ENCODE assay signal across 1 cellular context in genomic region chr20:33709398-33709797, GRCh38.
TF ChIP-seq lines count a peak whose summit lies in the region.

No MANE protein-coding gene starts in this region.

TF ChIP-seq in K562, 482 proteins besides CTCF, POLR2A, EP300 and RAD21 (continued from another document and continues in another):
- TF ChIP-seq FOXP4 (CRISPR knock-in tag; IDR thresholded peaks at IDR 0.05; ENCODE audit: borderline replicate concordance): no peak
- TF ChIP-seq ILK (tag; IDR thresholded peaks at IDR 0.05; ENCODE audit: borderline replicate concordance, low read depth): no peak
- TF ChIP-seq ZNF274 (IDR thresholded peaks at IDR 0.05; ENCODE audit: borderline replicate concordance, low read depth, low read length): no peak
- TF ChIP-seq ZNF717 (CRISPR knock-in tag; IDR thresholded peaks at IDR 0.05): no peak
- TF ChIP-seq SMARCA4 (IDR thresholded peaks at IDR 0.05): peak; percentile 73
- no peak for TF ChIP-seq MIER1 (IDR thresholded peaks at IDR 0.05; ENCODE audit: low read depth)
- TF ChIP-seq RHOXF2B (CRISPR knock-in tag; conservative IDR thresholded peaks at IDR 0.05): no peak
- no peak for TF ChIP-seq CBX2 (IDR thresholded peaks at IDR 0.05; ENCODE audit: insufficient read depth, low read length, poor library complexity, severe bottlenecking)
- TF ChIP-seq NRF1 (conservative IDR thresholded peaks at IDR 0.05 in 1 of 2, IDR thresholded peaks at IDR 0.05 in 1 of 2): no peak
- no peak for TF ChIP-seq NR2C1 (IDR thresholded peaks at IDR 0.05)
- peak; percentile 41; the same call in 1 of the 2 replicates for TF ChIP-seq NR2C1 (tag; IDR thresholded peaks at IDR 0.05)
- TF ChIP-seq THAP12 (CRISPR knock-in tag; IDR thresholded peaks at IDR 0.05): no peak
- no peak for TF ChIP-seq XRCC5 (IDR thresholded peaks at IDR 0.05; ENCODE audit: low read depth, low read length)
- TF ChIP-seq IFI16 (CRISPR knock-in tag; IDR thresholded peaks at IDR 0.05): no peak
- TF ChIP-seq TCFL5 (CRISPR knock-in tag; conservative IDR thresholded peaks at IDR 0.05): no peak
- no peak for TF ChIP-seq ZNF589 (CRISPR knock-in tag; IDR thresholded peaks at IDR 0.05; ENCODE audit: low read depth)
- no peak for TF ChIP-seq MEIS2 (IDR thresholded peaks at IDR 0.05; ENCODE audit: partially characterized antibody)
- no peak for TF ChIP-seq ZNF561 (CRISPR knock-in tag; conservative IDR thresholded peaks at IDR 0.05)
- TF ChIP-seq CBFB (CRISPR knock-in tag; IDR thresholded peaks at IDR 0.05): no peak
- no peak for TF ChIP-seq RNF2 (IDR thresholded peaks at IDR 0.05)
- TF ChIP-seq POLR3G (IDR thresholded peaks at IDR 0.05; ENCODE audit: extremely low read depth, insufficient read length, insufficient replicate concordance): no peak
- no peak for TF ChIP-seq ZNF282 (CRISPR knock-in tag; IDR thresholded peaks at IDR 0.05)
- TF ChIP-seq NR2C2 (CRISPR knock-in tag; IDR thresholded peaks at IDR 0.05): no peak
- TF ChIP-seq NR2C2 (tag; IDR thresholded peaks at IDR 0.05): peak; percentile 26; the same call in 1 of the 2 replicates
- no peak for TF ChIP-seq NR0B1 (IDR thresholded peaks at IDR 0.05; ENCODE audit: partially characterized antibody)
- TF ChIP-seq CHD7 (IDR thresholded peaks at IDR 0.05; ENCODE audit: low read depth, low read length): no peak
- TF ChIP-seq FOS (IDR thresholded peaks at IDR 0.05; ENCODE audit: extremely low read depth, insufficient read length): peak; percentile 49
- no peak for TF ChIP-seq MTA1 (IDR thresholded peaks at IDR 0.05; ENCODE audit: borderline replicate concordance)
- peak; percentile 93 for TF ChIP-seq FOSL1 (tag; conservative IDR thresholded peaks at IDR 0.05)
- peak in 1 of 2 experiments; percentile 22; a peak in 1 of 4 replicates for TF ChIP-seq MNT (conservative IDR thresholded peaks at IDR 0.05)
- peak; percentile 26; the same call in 1 of the 2 replicates for TF ChIP-seq ZBTB7A (IDR thresholded peaks at IDR 0.05; ENCODE audit: borderline replicate concordance, control insufficient read depth, low read depth, low read length)
- TF ChIP-seq FOXA3 (CRISPR knock-in tag; conservative IDR thresholded peaks at IDR 0.05 in 1 of 2, IDR thresholded peaks at IDR 0.05 in 1 of 2): no peak
- peak; percentile 84 for TF ChIP-seq ATF3 (IDR thresholded peaks at IDR 0.05)
- no peak for TF ChIP-seq ATF3 (CRISPR knock-in tag; conservative IDR thresholded peaks at IDR 0.05)
- TF ChIP-seq NFIC (IDR thresholded peaks at IDR 0.05): no peak
- TF ChIP-seq SRSF1 (IDR thresholded peaks at IDR 0.05; ENCODE audit: low read depth, low read length): no peak
- no peak for TF ChIP-seq ZZZ3 (IDR thresholded peaks at IDR 0.05)
- no peak for TF ChIP-seq SNAPC5 (CRISPR knock-in tag; IDR thresholded peaks at IDR 0.05)
- TF ChIP-seq ETV1 (tag; conservative IDR thresholded peaks at IDR 0.05; ENCODE audit: low read depth): no peak
- TF ChIP-seq ZNF75A (CRISPR knock-in tag; IDR thresholded peaks at IDR 0.05): no peak
- no peak for TF ChIP-seq HOMEZ (CRISPR knock-in tag; IDR thresholded peaks at IDR 0.05)
